21 cellular contexts compared by ENCODE assay signal in genomic region chr14:22407033-22407432, GRCh38.
"Had no signal": no experiment of that assay in that cellular context is flagged by ENCODE, and none has a peak within 500 bp of the region (broad histone marks: within the 10 kb centered on the region; RNA-seq: fewer than 3 reads in every experiment).

No MANE protein-coding gene starts in this region.

- H3K4me3 ChIP-seq: mucosa of descending colon, pancreas, psoas muscle, spleen, tibial artery, upper lobe of left lung, vagina had no signal

- H3K9me3 ChIP-seq: mucosa of descending colon, pancreas, psoas muscle, spleen, tibial artery, upper lobe of left lung, vagina had no signal

- H3K36me3 Mint-ChIP-seq: naive thymus-derived CD8-positive, alpha-beta T cell; stimulated activated memory B cell treated with anti-CD40 and anti-IgM and Interleukin-4, amounts not matched to agents 10 μg/mL and 1 μg/mL and 100 μg/mL, for 72 hours had no signal

- H3K4me1 ChIP-seq: foreskin keratinocyte, pancreas, psoas muscle, spleen, tibial artery, upper lobe of left lung, vagina had no signal

- ATAC-seq: foreskin keratinocyte; left cardiac atrium; mucosa of descending colon; naive thymus-derived CD8-positive, alpha-beta T cell; psoas muscle; sciatic nerve; stimulated activated memory B cell treated with anti-CD40 and anti-IgM and Interleukin-4, amounts not matched to agents 10 μg/mL and 1 μg/mL and 100 μg/mL, for 72 hours had no signal

- H3K9me3 Mint-ChIP-seq: naive thymus-derived CD8-positive, alpha-beta T cell; stimulated activated memory B cell treated with anti-CD40 and anti-IgM and Interleukin-4, amounts not matched to agents 10 μg/mL and 1 μg/mL and 100 μg/mL, for 72 hours; stimulated activated naive CD8-positive, alpha-beta T cell treated with anti-CD3 and anti-CD28 coated beads, Interleukin-15, Interleukin-2, amounts not matched to agents 100 ng/mL and 50 ng/mL, for 24 hours had no signal

- H3K27me3 ChIP-seq: pancreas, spleen, tibial artery, upper lobe of left lung, vagina had no signal

- H3K27me3 Mint-ChIP-seq: naive thymus-derived CD8-positive, alpha-beta T cell; stimulated activated naive CD8-positive, alpha-beta T cell treated with anti-CD3 and anti-CD28 coated beads, Interleukin-15, Interleukin-2, amounts not matched to agents 100 ng/mL and 50 ng/mL, for 24 hours had no signal

- H3K4me1 Mint-ChIP-seq: naive thymus-derived CD8-positive, alpha-beta T cell; stimulated activated memory B cell treated with anti-CD40 and anti-IgM and Interleukin-4, amounts not matched to agents 10 μg/mL and 1 μg/mL and 100 μg/mL, for 72 hours had no signal

- H3K27ac Mint-ChIP-seq: naive thymus-derived CD8-positive, alpha-beta T cell; stimulated activated memory B cell treated with anti-CD40 and anti-IgM and Interleukin-4, amounts not matched to agents 10 μg/mL and 1 μg/mL and 100 μg/mL, for 72 hours; stimulated activated naive CD8-positive, alpha-beta T cell treated with anti-CD3 and anti-CD28 coated beads, Interleukin-15, Interleukin-2, amounts not matched to agents 100 ng/mL and 50 ng/mL, for 24 hours had no signal

- H3K36me3 ChIP-seq: pancreas, spleen, tibial artery, upper lobe of left lung, vagina had no signal

- DNase-seq: dermis blood vessel endothelial cell; erythroblast; foreskin keratinocyte; kidney; left cardiac atrium; mucosa of descending colon; naive thymus-derived CD8-positive, alpha-beta T cell; pancreas; psoas muscle; retina; spleen; stimulated activated CD4-positive, alpha-beta T cell treated with anti-CD3 and anti-CD28 coated beads, Interleukin-15, amount 100 ng/mL, for 24 hours; stimulated activated CD4-positive, alpha-beta T cell treated with anti-CD3 and anti-CD28 coated beads, Interleukin-1b, Interleukin-23, amount 100 ng/mL, for 48 hours; stimulated activated CD4-positive, alpha-beta T cell treated with anti-CD3 and anti-CD28 coated beads, Interleukin-4, amount 100 ng/mL, for 24 hours had no signal

- H3K4me3 Mint-ChIP-seq: naive thymus-derived CD8-positive, alpha-beta T cell; neural crest cell; stimulated activated memory B cell treated with anti-CD40 and anti-IgM and Interleukin-4, amounts not matched to agents 10 μg/mL and 1 μg/mL and 100 μg/mL, for 72 hours; stimulated activated naive CD8-positive, alpha-beta T cell treated with anti-CD3 and anti-CD28 coated beads, Interleukin-15, Interleukin-2, amounts not matched to agents 100 ng/mL and 50 ng/mL, for 24 hours had no signal

- H3K27ac ChIP-seq: foreskin keratinocyte, pancreas, psoas muscle, spleen, tibial artery, upper lobe of left lung, vagina had no signal
